Comparison of ENCODE assay signal across 8 cellular contexts in the genomic region with DNA sequence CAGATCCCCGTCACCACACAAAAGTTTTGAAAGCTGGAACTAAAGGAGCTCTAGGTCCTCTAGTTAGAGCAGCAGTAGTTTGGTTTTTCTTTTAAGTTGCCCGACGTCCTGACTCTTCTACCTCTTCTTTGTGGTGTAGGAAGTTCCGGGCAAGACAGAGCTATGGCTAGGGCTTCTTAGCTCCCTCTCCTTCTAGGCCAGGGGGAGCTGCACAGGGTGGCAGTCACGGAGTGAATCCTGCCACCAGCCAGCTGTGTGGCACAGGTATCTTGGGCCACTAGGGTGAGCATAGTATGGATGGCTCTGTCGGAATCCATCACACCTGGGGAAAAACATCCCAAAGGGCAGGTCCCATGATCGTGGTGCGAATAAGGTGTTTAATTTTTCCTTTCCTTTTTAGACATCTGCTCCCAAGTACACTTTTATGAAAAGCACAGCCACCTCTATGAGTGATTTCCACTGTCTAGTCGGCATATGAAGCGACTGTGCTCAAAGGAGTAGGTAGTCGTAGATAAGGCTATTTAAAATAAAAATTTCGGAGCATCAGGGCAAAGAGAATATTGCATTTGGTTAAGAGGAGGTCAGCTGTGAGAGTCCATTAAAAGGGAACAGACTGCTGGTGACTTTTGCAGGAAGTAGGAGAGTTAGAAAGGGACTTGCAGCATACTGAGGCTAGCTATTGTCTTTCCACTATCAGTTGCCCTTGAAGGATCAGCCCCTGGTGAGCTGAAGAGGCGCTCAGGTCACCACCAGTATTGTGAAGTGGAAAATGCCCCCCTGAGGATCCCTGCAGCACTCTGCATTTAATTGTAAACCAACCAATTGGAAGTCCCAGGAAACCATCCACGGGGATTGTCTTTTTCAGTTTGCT. TPM values are rescaled to one million over a fixed set of nuclear protein-coding genes. Genes with fewer than 3 reads are reported as not detected.
DNase-seq lines count a peak whose midpoint lies in the region; ATAC-seq and TF ChIP-seq lines count a peak whose summit lies in the region.

No MANE protein-coding gene starts in this region.

- ATAC-seq in HG02870 (IDR thresholded peaks at IDR 0.05; ENCODE audit: unreplicated experiment): no peak

- DNase-seq in CD8-positive, alpha-beta memory T cell: peak in 1 of 5 donors; percentile 26
- peak; percentile 61 for DNase-seq in activated CD4-positive, alpha-beta memory T cell treated with anti-CD3 and anti-CD28 coated beads for 36 hours
- DNase-seq in fibroblast of the aortic adventitia (ENCODE audit: low read depth): no peak
- DNase-seq in retinal pigment epithelial cell (ENCODE audit: low read depth): no peak
- no peak for DNase-seq in stimulated activated naive CD4-positive, alpha-beta T cell treated with Interleukin-2 at 50 U/mL for 16 hours (lab: John Stamatoyannopoulos, UW)
- DNase-seq in dedifferentiated amniotic fluid mesenchymal stem cell (ENCODE audit: extremely low spot score): no peak

- peaks cover 45% of the 10 kb centered on the region for H3K4me1 ChIP-seq in CD8-positive, alpha-beta memory T cell (ENCODE audit: insufficient read depth, low read length)

- peak overlapping the region; percentile 69 to 95 (median 87) for H3K27ac Mint-ChIP-seq in CD8-positive, alpha-beta memory T cell
- H3K27ac Mint-ChIP-seq in IgD-negative memory B cell: peak overlapping the region in 2 of 3 donors; percentile 3 to 49
- H3K27ac Mint-ChIP-seq in activated CD4-positive, alpha-beta memory T cell treated with anti-CD3 and anti-CD28 coated beads for 36 hours: peak overlapping the region; percentile 91

- TF ChIP-seq CTCF in fibroblast of the aortic adventitia (IDR thresholded peaks at IDR 0.05; ENCODE audit: insufficient read depth, low read length) (no peak), retinal pigment epithelial cell (conservative IDR thresholded peaks at IDR 0.05; ENCODE audit: low read depth, low read length) (no peak)

- H3K4me3 Mint-ChIP-seq in CD8-positive, alpha-beta memory T cell: peak overlapping the region; percentile 89 to 98 (median 97)
- H3K4me3 Mint-ChIP-seq in IgD-negative memory B cell: peak overlapping the region; percentile 46 to 92 (median 76)
- H3K4me3 Mint-ChIP-seq in activated CD4-positive, alpha-beta memory T cell treated with anti-CD3 and anti-CD28 coated beads for 36 hours: peak overlapping the region; percentile 99

- peak overlapping the region; percentile 70 for H3K4me3 ChIP-seq in CD8-positive, alpha-beta memory T cell (ENCODE audit: low read length)
- H3K4me3 ChIP-seq in fibroblast of the aortic adventitia (ENCODE audit: low read depth, low read length) (peak overlapping the region; percentile 84), retinal pigment epithelial cell (ENCODE audit: low read length) (peak overlapping the region; percentile 68)

- no peaks in the 10 kb centered on the region for H3K27me3 ChIP-seq in CD8-positive, alpha-beta memory T cell (ENCODE audit: insufficient read depth, low read length, poor library complexity, severe bottlenecking)

- CTCF ChIA-PET in CD8-positive, alpha-beta memory T cell (lab: Charles Lee): interaction anchor here (1.1 to 1.8 kb wide), 3 partner anchors 12 to 26 kb away, joined by 3 to 8 read pairs (median 3); no protein-coding TSS in a partner anchor
- CTCF ChIA-PET in activated CD4-positive, alpha-beta memory T cell treated with anti-CD3 and anti-CD28 coated beads for 36 hours (lab: Charles Lee): interaction anchor here (0.9 to 1.8 kb wide), 7 partner anchors 9 to 262 kb away, joined by 3 to 8 read pairs (median 5); no protein-coding TSS in a partner anchor

- intact Hi-C loops in activated CD4-positive, alpha-beta memory T cell treated with anti-CD3 and anti-CD28 coated beads for 36 hours (cut with micrococcal nuclease): loop anchor here (5.0 kb wide), 1 partner anchor 363 kb away; no protein-coding TSS in a partner anchor

- no peaks in the 10 kb centered on the region for H3K36me3 ChIP-seq in CD8-positive, alpha-beta memory T cell (ENCODE audit: insufficient read depth, low read length)

- peaks cover 0 to 20% (median 0%) of the 10 kb centered on the region in 3 donors for H3K36me3 Mint-ChIP-seq in CD8-positive, alpha-beta memory T cell
- no peaks in the 10 kb centered on the region for H3K36me3 Mint-ChIP-seq in IgD-negative memory B cell
- peaks cover 46% of the 10 kb centered on the region for H3K36me3 Mint-ChIP-seq in activated CD4-positive, alpha-beta memory T cell treated with anti-CD3 and anti-CD28 coated beads for 36 hours

- no peaks in the 10 kb centered on the region for H3K27me3 Mint-ChIP-seq in CD8-positive, alpha-beta memory T cell
- H3K27me3 Mint-ChIP-seq in IgD-negative memory B cell: peaks cover 22% of the 10 kb centered on the region
- H3K27me3 Mint-ChIP-seq in activated CD4-positive, alpha-beta memory T cell treated with anti-CD3 and anti-CD28 coated beads for 36 hours: no peaks in the 10 kb centered on the region

- POLR2A ChIA-PET in CD8-positive, alpha-beta memory T cell (lab: Charles Lee): no interaction called here
- POLR2A ChIA-PET in activated CD4-positive, alpha-beta memory T cell treated with anti-CD3 and anti-CD28 coated beads for 36 hours (lab: Charles Lee): interaction anchor here (0.8 to 2.1 kb wide), 6 partner anchors 9 to 207 kb away, joined by 3 to 10 read pairs (median 4); no protein-coding TSS in a partner anchor

- no peaks in the 10 kb centered on the region for H3K9me3 Mint-ChIP-seq in CD8-positive, alpha-beta memory T cell
- H3K9me3 Mint-ChIP-seq in IgD-negative memory B cell: no peaks in the 10 kb centered on the region
- H3K9me3 Mint-ChIP-seq in activated CD4-positive, alpha-beta memory T cell treated with anti-CD3 and anti-CD28 coated beads for 36 hours: no peaks in the 10 kb centered on the region

- peak overlapping the region; percentile 61 for H3K27ac ChIP-seq in CD8-positive, alpha-beta memory T cell (ENCODE audit: low read depth, low read length)

- H3K9me3 ChIP-seq in CD8-positive, alpha-beta memory T cell (ENCODE audit: low read length): no peaks in the 10 kb centered on the region

- H3K4me1 Mint-ChIP-seq in CD8-positive, alpha-beta memory T cell: peaks cover 57 to 80% (median 72%) of the 10 kb centered on the region in 3 donors
- peaks cover 0 to 11% (median 2%) of the 10 kb centered on the region in 3 donors for H3K4me1 Mint-ChIP-seq in IgD-negative memory B cell
- H3K4me1 Mint-ChIP-seq in activated CD4-positive, alpha-beta memory T cell treated with anti-CD3 and anti-CD28 coated beads for 36 hours (ENCODE audit: low read depth): peaks cover 48% of the 10 kb centered on the region

RNA-seq across cellular contexts. Expression of a gene that starts 2.1 kb away (rescaled TPM):
- total RNA-seq in CD8-positive, alpha-beta memory T cell: 10 to 100 TPM; 73.9 to 74.1 TPM
- 1.8 TPM for polyA plus RNA-seq in CD8-positive, alpha-beta memory T cell
- polyA plus RNA-seq in IgD-negative memory B cell: 0.14 TPM
- 10 to 100 TPM; 75.1 to 78.5 TPM for total RNA-seq in activated CD4-positive, alpha-beta memory T cell treated with anti-CD3 and anti-CD28 coated beads for 36 hours
- total RNA-seq in fibroblast of the aortic adventitia (ENCODE audit: low replicate concordance): 14.1 and 43.7 TPM in 2 replicates

Comparison
In these comparisons a context has a peak if more than half of its experiments do, and no peak if none do; other contexts are left out.
1. H3K27ac Mint-ChIP-seq: peak in every context shown above with its lines; median percentile 91 in activated CD4-positive, alpha-beta memory T cell treated with anti-CD3 and anti-CD28 coated beads for 36 hours; 87 in CD8-positive, alpha-beta memory T cell; 26 in IgD-negative memory B cell.